7 cellular contexts compared by ENCODE assay signal in the genomic region with DNA sequence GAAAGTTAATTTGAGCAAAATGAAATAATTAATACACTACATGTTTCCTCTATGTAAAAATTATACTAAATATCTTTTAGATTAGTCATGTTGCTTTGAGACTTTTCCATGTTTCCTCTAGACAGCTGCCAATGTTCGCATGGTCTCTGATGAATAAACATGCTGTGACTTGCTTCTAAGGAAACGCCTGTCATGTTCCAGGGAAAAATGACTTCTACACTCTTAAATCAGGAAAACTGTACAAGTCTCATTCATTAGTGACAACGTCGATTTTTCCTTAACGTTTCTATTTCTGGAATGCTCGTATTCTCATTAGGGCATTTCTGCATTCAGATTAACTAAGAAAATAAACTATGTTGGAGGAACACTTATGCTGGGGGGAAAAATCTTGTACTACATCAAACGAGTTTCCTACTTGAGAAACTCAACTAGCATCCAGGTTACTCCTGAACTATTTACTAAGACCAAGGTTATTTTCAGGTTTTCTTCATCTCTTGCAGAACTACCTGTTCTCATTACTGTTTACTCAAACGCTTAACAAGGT. TPM values are rescaled to one million over a fixed set of nuclear protein-coding genes. Genes with fewer than 3 reads are reported as not detected.
A peak's percentile ranks its signal among the peaks of the same experiment; 100 is the strongest.
DNase-seq lines count a peak whose midpoint lies in the region; ATAC-seq lines count a peak whose summit lies in the region.

No MANE protein-coding gene starts in this region.

- H3K9me3 ChIP-seq in GM23248 (ENCODE audit: low read depth) (no peaks in the 10 kb centered on the region), SJSA1 (replicated peaks) (no peaks in the 10 kb centered on the region)

- H3K36me3 ChIP-seq in GM23248 (ENCODE audit: low read depth) = no peaks in the 10 kb centered on the region
- peaks cover 7% of the 10 kb centered on the region; the same call in 1 of the 2 replicates for H3K36me3 ChIP-seq in SJSA1

- DNase-seq in GM23248 (peak; percentile 54), SJSA1 (ENCODE audit: low read depth in 1 of 2, low spot score in 2 of 2) (peak in 1 of 2 experiments; percentile 27), glomerular visceral epithelial cell (ENCODE audit: extremely low spot score) (peak; percentile 65), OCI-M1 (lab: John Stamatoyannopoulos, UW) (no peak)

- H4K20me1 ChIP-seq in GM23248 (ENCODE audit: insufficient read depth) = no peaks in the 10 kb centered on the region

- H3K4me1 ChIP-seq in GM23248 (ENCODE audit: insufficient read depth) = peaks cover 18% of the 10 kb centered on the region
- H3K4me1 ChIP-seq in SJSA1 (replicated peaks) = peaks cover 29% of the 10 kb centered on the region

- peak overlapping the region; percentile 79 for H3K4me3 ChIP-seq in GM23248
- H3K4me3 ChIP-seq in SJSA1 = peak overlapping the region; percentile 74
- peak overlapping the region; percentile 62 to 82 (median 72) for H3K4me3 ChIP-seq in skin epidermis

- ATAC-seq in HG03378 (IDR thresholded peaks at IDR 0.05; ENCODE audit: unreplicated experiment) = no peak
- no peak for ATAC-seq in GM21381 (IDR thresholded peaks at IDR 0.05; ENCODE audit: unreplicated experiment)

- H3K27me3 ChIP-seq in GM23248 (replicated peaks; ENCODE audit: insufficient read depth) (no peaks in the 10 kb centered on the region), SJSA1 (replicated peaks) (peaks cover 7% of the 10 kb centered on the region; the same call in 1 of the 2 replicates)

- no peak overlapping the region for H3K9ac ChIP-seq in GM23248

- H3K27ac ChIP-seq in GM23248 (no peak overlapping the region), SJSA1 (no peak overlapping the region), skin epidermis (peak overlapping the region in 16 of 21 experiments; percentile 78 to 97 (median 94))

- H3K9me2 ChIP-seq in GM23248 (ENCODE audit: insufficient read depth) = no peaks in the 10 kb centered on the region

- H3K79me2 ChIP-seq in GM23248 (ENCODE audit: insufficient read depth) = no peaks in the 10 kb centered on the region

- in situ Hi-C loops in GM23248 (cut with MboI) = no loop called here

- H2AFZ ChIP-seq in GM23248 = peak overlapping the region; percentile 83

- peak overlapping the region; percentile 79 for H3K4me2 ChIP-seq in GM23248 (ENCODE audit: unreplicated experiment)

- H3F3A ChIP-seq in GM23248 (ENCODE audit: insufficient read depth) = peaks cover 11% of the 10 kb centered on the region

- WGBS in GM23248 (ENCODE audit: low coverage in 1 of 2, low lambda C conversion rate in 2 of 2, missing lambda C conversion rate in 2 of 2), 2 experiments = 8 to 11% methylated on average over 8 of the region's 8 CpGs

RNA-seq across cellular contexts. Expression of gene COBLL1, which starts 1.6 kb away (rescaled TPM):
- total RNA-seq in GM23248 (2014; rRNA removed; shearing (Covaris generic)) = 1.3 and 1.8 TPM in 2 replicates
- polyA plus RNA-seq in GM23248 (2016; fragmentation: Nextera tagmentation; extraction: Ambion mirVana) = 2.2 and 2.5 TPM in 2 replicates
- 8.4 and 10.6 TPM in 2 replicates for total RNA-seq in SJSA1 (2014; rRNA removed; shearing (Covaris generic))

Comparison
In these comparisons a context has a peak if more than half of its experiments do, and no peak if none do; other contexts are left out.
1. H3K27ac ChIP-seq: peak in skin epidermis (16 of 21); none in GM23248 (single experiment) and SJSA1 (single experiment).
2. Peak in every context shown above with its lines, with median percentiles within 50 percentile points of each other: H3K4me3 ChIP-seq.